ENCODE assay signal across 8 cellular contexts in genomic region chr9:127977877-127978647, GRCh38. TPM values are rescaled to one million over a fixed set of nuclear protein-coding genes. Genes with fewer than 3 reads are reported as not detected.
DNase-seq lines count a peak whose midpoint lies in the region; ATAC-seq and TF ChIP-seq lines count a peak whose summit lies in the region.

No MANE protein-coding gene starts in this region.

- H3K9me3 ChIP-seq in body of pancreas, result no peaks in the 10 kb centered on the region
- no peaks in the 10 kb centered on the region for H3K9me3 ChIP-seq in testis

- H3K4me3 ChIP-seq in body of pancreas (peak overlapping the region; percentile 10 to 76), testis (peak overlapping the region in 1 of 2 donors; percentile 89)

- 13 to 18% methylated on average over 11 to 12 of the region's 12 CpGs for WGBS in body of pancreas, 2 donors
- 30 to 67% methylated on average over 12 of the region's 12 CpGs for WGBS in testis, 2 donors

- H3K27me3 ChIP-seq in body of pancreas, result no peaks in the 10 kb centered on the region
- H3K27me3 ChIP-seq in testis, result no peaks in the 10 kb centered on the region

- ATAC-seq in body of pancreas (no peak), left lobe of liver (no peak), GM21528 (IDR thresholded peaks at IDR 0.05; ENCODE audit: low FRiP score, unreplicated experiment) (no peak)

- peak in 2 of 3 donors; percentile 47 to 63 for TF ChIP-seq POLR2A in body of pancreas (IDR thresholded peaks at IDR 0.05)
- TF ChIP-seq POLR2A in testis (IDR thresholded peaks at IDR 0.05), result no peak

- no peaks in the 10 kb centered on the region for H3K36me3 ChIP-seq in body of pancreas (replicated peaks in 1 of 2; ENCODE audit: insufficient read depth in 1 of 2, low read depth in 2 of 2)
- no peaks in the 10 kb centered on the region for H3K36me3 ChIP-seq in testis (ENCODE audit: low read depth, missing control alignments)

- intact Hi-C loops in body of pancreas (cut with DNase I), result no loop called here
- intact Hi-C loops in testis (cut with DNase I; ENCODE audit: low total_unique reads), result no loop called here

- H3K27ac ChIP-seq in body of pancreas (peak overlapping the region; percentile 83 to 97 (median 89)), testis (peak overlapping the region; percentile 69 to 78)

- peak; percentile 80 for DNase-seq in Daoy (ENCODE audit: low read depth)
- peak; percentile 66 for DNase-seq in M059J (ENCODE audit: low read depth)
- DNase-seq in body of pancreas, result peak; percentile 67 to 78 (median 72)
- peak; percentile 64 for DNase-seq in left lobe of liver (ENCODE audit: low spot score)
- DNase-seq in testis, result peak; percentile 89
- DNase-seq in Kasumi-1 (lab: John Stamatoyannopoulos, UW), result no peak
- no peak for DNase-seq in NCI-H2107 treated with DMSO at 0.1 percent for 48 hours (lab: John Stamatoyannopoulos, UW; ENCODE audit: unreplicated experiment)

- TF ChIP-seq CTCF in body of pancreas (IDR thresholded peaks at IDR 0.05) (peak in 4 of 7 experiments; percentile 10 to 20 (median 13)), testis (IDR thresholded peaks at IDR 0.05) (no peak)

- H3K4me1 ChIP-seq in body of pancreas (peaks cover 75% of the 10 kb centered on the region), testis (peaks cover 64% of the 10 kb centered on the region)

RNA-seq across cellular contexts. Expression of gene EEIG1, which starts 2.7 kb away (rescaled TPM):
- 2.9 and 6.3 TPM in 2 replicates for total RNA-seq in Daoy (2014; rRNA removed; shearing (Covaris generic))
- total RNA-seq in M059J (2014; rRNA removed; shearing (Covaris generic)), result 4.3 and 35.5 TPM in 2 replicates
- 10 to 100 TPM; 41.9 to 42.0 TPM for total RNA-seq in body of pancreas
- total RNA-seq in left lobe of liver, result 42.5 TPM
- 100 to 1,000 TPM; 119 to 129 TPM for total RNA-seq in testis
- 75.7 TPM for polyA plus RNA-seq in testis (ENCODE audit: insufficient read depth, low read depth, low replicate concordance)

RNA-seq across cellular contexts. Expression of gene DPM2, which starts 40.4 kb away (rescaled TPM):
- total RNA-seq in Daoy (2014; rRNA removed; shearing (Covaris generic)), result 51.9 and 56.2 TPM in 2 replicates
- total RNA-seq in M059J (2014; rRNA removed; shearing (Covaris generic)), result 53.8 and 77.2 TPM in 2 replicates
- total RNA-seq in body of pancreas (10 to 100 TPM; 23.3 to 39.9 TPM), left lobe of liver (12.4 TPM), testis (10 to 100 TPM; 33.5 to 36.4 TPM)
- polyA plus RNA-seq in testis (ENCODE audit: insufficient read depth, low read depth, low replicate concordance), result 46.6 TPM

RNA-seq across cellular contexts. Expression of gene PIP5KL1, which starts 47.5 kb away (rescaled TPM):
- 0.18 and 0.51 TPM in 2 replicates for total RNA-seq in Daoy (2014; rRNA removed; shearing (Covaris generic))
- total RNA-seq in M059J (2014; rRNA removed; shearing (Covaris generic)), result 1.6 TPM in 1 of 2 replicates, not detected in the other
- total RNA-seq in body of pancreas (1 to 10 TPM; 1.3 to 2.6 TPM), left lobe of liver (0.40 TPM), testis (10 to 100 TPM in 1 of 2 donors, 1 to 10 TPM in 1; 8.4 to 10.2 TPM)
- 3.9 TPM for polyA plus RNA-seq in testis (ENCODE audit: insufficient read depth, low read depth, low replicate concordance)

Comparison
In these comparisons a context has a peak if more than half of its experiments do, and no peak if none do; other contexts are left out.
1. DNase-seq: peak in Daoy (single experiment), M059J (single experiment), body of pancreas (4 of 4), left lobe of liver (single experiment) and testis (single experiment); none in Kasumi-1 (0 of 2) and NCI-H2107 treated with DMSO at 0.1 percent for 48 hours (single experiment).
2. CTCF ChIP-seq: peak in body of pancreas (4 of 7); none in testis (0 of 3).